In the genomic region with DNA sequence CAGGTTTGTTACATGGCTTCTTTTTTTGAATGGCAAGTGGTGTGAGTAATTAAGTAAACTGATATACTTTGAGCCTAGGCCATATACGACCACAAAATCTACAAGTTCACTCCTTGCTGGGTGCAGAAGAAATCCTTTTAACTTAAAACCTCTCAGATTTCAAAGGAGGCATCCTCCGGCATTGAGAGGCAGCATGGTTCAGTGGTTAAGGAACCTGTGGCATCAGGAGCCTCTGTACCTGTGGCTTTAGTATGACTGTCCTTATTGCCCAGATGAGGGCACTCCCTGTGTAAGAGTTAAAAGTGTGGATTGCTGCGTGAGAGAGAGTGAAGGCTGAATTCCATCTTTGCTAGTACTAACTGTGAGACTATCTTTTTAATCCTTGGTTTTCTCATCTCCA, we compare ENCODE assay signal across 19 cellular contexts. TPM values are rescaled to one million over a fixed set of nuclear protein-coding genes. Genes with fewer than 3 reads are reported as not detected.
DNase-seq lines count a peak whose midpoint lies in the region; ATAC-seq and TF ChIP-seq lines count a peak whose summit lies in the region.
"Had no signal": no experiment of that assay in that cellular context is flagged by ENCODE, and none has a peak within 500 bp of the region (broad histone marks: within the 10 kb centered on the region; RNA-seq: fewer than 3 reads in every experiment).

No MANE protein-coding gene starts in this region.

- no peak for DNase-seq in activated naive CD4-positive, alpha-beta T cell treated with anti-CD3 and anti-CD28 coated beads, Interleukin-2, amount 10 ng/mL, durations not matched to agents 7 days and 5 days
- DNase-seq in activated naive CD4-positive, alpha-beta T cell treated with anti-CD3 and anti-CD28 coated beads, Interleukin-2, amount 50 U/mL, for 72 hours (ENCODE audit: low spot score in 2 of 2), result no peak
- DNase-seq in KBM-7 (peak; percentile 17), testis (no peak), NCI-H774 (lab: John Stamatoyannopoulos, UW) (no peak)
- DNase-seq: activated CD4-positive, alpha-beta T cell treated with anti-CD3 and anti-CD28 coated beads for 1 hour; brain microvascular endothelial cell; Caco-2; GOT3; NCI-H1048; NCI-H2081 treated with DMSO at 0.1 percent for 48 hours; SJCRH30; spleen; T1000 had no signal

- no peak overlapping the region for H3K4me3 Mint-ChIP-seq in activated naive CD4-positive, alpha-beta T cell treated with anti-CD3 and anti-CD28 coated beads, Interleukin-2, amount 10 ng/mL, durations not matched to agents 7 days and 5 days
- H3K4me3 Mint-ChIP-seq in dendritic cell treated with granulocyte-macrophage colony-stimulating factor and Interleukin-4, amounts not matched to agents 40 ng/mL and 50 ng/mL, for 4 days, result no peak overlapping the region
- no peak overlapping the region for H3K4me3 Mint-ChIP-seq in stimulated activated memory B cell treated with anti-CD40 and anti-IgM and Interleukin-4, amounts not matched to agents 10 μg/mL and 1 μg/mL and 100 μg/mL, for 72 hours
- H3K4me3 Mint-ChIP-seq: mesothelial cell of epicardium had no signal

- H3K4me1 ChIP-seq in testis, result no peaks in the 10 kb centered on the region
- H3K4me1 ChIP-seq: Caco-2 had no signal

- H3K27me3 ChIP-seq in testis, result no peaks in the 10 kb centered on the region
- H3K27me3 ChIP-seq: brain microvascular endothelial cell, SJCRH30, spleen, tibial nerve had no signal

- 50 to 55% methylated on average over 3 of the region's 3 CpGs for WGBS in testis, 2 donors

- H3K27ac Mint-ChIP-seq in activated naive CD4-positive, alpha-beta T cell treated with anti-CD3 and anti-CD28 coated beads, Interleukin-2, amount 10 ng/mL, durations not matched to agents 7 days and 5 days, result peak overlapping the region; percentile 11
- peak overlapping the region in 1 of 2 donors; percentile 98 for H3K27ac Mint-ChIP-seq in activated naive CD4-positive, alpha-beta T cell treated with anti-CD3 and anti-CD28 coated beads, Interleukin-2, amount 50 U/mL, for 72 hours
- H3K27ac Mint-ChIP-seq in dendritic cell treated with granulocyte-macrophage colony-stimulating factor and Interleukin-4, amounts not matched to agents 40 ng/mL and 50 ng/mL, for 4 days, result peak overlapping the region; percentile 39
- H3K27ac Mint-ChIP-seq in stimulated activated memory B cell treated with anti-CD40 and anti-IgM and Interleukin-4, amounts not matched to agents 10 μg/mL and 1 μg/mL and 100 μg/mL, for 72 hours, result peak overlapping the region; percentile 95
- H3K27ac Mint-ChIP-seq: mesothelial cell of epicardium had no signal

- no peak for TF ChIP-seq CTCF in testis (IDR thresholded peaks at IDR 0.05)

- no peak overlapping the region for H3K27ac ChIP-seq in testis
- H3K27ac ChIP-seq: brain microvascular endothelial cell, SJCRH30, tibial nerve had no signal

- peaks cover 85% of the 10 kb centered on the region for H3K4me1 Mint-ChIP-seq in activated naive CD4-positive, alpha-beta T cell treated with anti-CD3 and anti-CD28 coated beads, Interleukin-2, amount 10 ng/mL, durations not matched to agents 7 days and 5 days
- H3K4me1 Mint-ChIP-seq in dendritic cell treated with granulocyte-macrophage colony-stimulating factor and Interleukin-4, amounts not matched to agents 40 ng/mL and 50 ng/mL, for 4 days (ENCODE audit: low read depth), result peaks cover 89% of the 10 kb centered on the region
- peaks cover 72% of the 10 kb centered on the region for H3K4me1 Mint-ChIP-seq in stimulated activated memory B cell treated with anti-CD40 and anti-IgM and Interleukin-4, amounts not matched to agents 10 μg/mL and 1 μg/mL and 100 μg/mL, for 72 hours
- H3K4me1 Mint-ChIP-seq: mesothelial cell of epicardium had no signal

- H3K9me3 Mint-ChIP-seq in activated naive CD4-positive, alpha-beta T cell treated with anti-CD3 and anti-CD28 coated beads, Interleukin-2, amount 10 ng/mL, durations not matched to agents 7 days and 5 days, result peaks cover 13% of the 10 kb centered on the region
- H3K9me3 Mint-ChIP-seq in activated naive CD4-positive, alpha-beta T cell treated with anti-CD3 and anti-CD28 coated beads, Interleukin-2, amount 50 U/mL, for 72 hours, result peaks cover 0 to 5% of the 10 kb centered on the region in 2 donors
- H3K9me3 Mint-ChIP-seq in dendritic cell treated with granulocyte-macrophage colony-stimulating factor and Interleukin-4, amounts not matched to agents 40 ng/mL and 50 ng/mL, for 4 days, result no peaks in the 10 kb centered on the region
- no peaks in the 10 kb centered on the region for H3K9me3 Mint-ChIP-seq in stimulated activated memory B cell treated with anti-CD40 and anti-IgM and Interleukin-4, amounts not matched to agents 10 μg/mL and 1 μg/mL and 100 μg/mL, for 72 hours

- no peak overlapping the region for H3K4me3 ChIP-seq in testis
- H3K4me3 ChIP-seq: SJCRH30, spleen, tibial nerve had no signal

- H3K36me3 Mint-ChIP-seq in activated naive CD4-positive, alpha-beta T cell treated with anti-CD3 and anti-CD28 coated beads, Interleukin-2, amount 10 ng/mL, durations not matched to agents 7 days and 5 days, result peaks cover 70% of the 10 kb centered on the region
- peaks cover 20 to 52% of the 10 kb centered on the region in 2 donors for H3K36me3 Mint-ChIP-seq in activated naive CD4-positive, alpha-beta T cell treated with anti-CD3 and anti-CD28 coated beads, Interleukin-2, amount 50 U/mL, for 72 hours
- H3K36me3 Mint-ChIP-seq in dendritic cell treated with granulocyte-macrophage colony-stimulating factor and Interleukin-4, amounts not matched to agents 40 ng/mL and 50 ng/mL, for 4 days (ENCODE audit: low read depth), result peaks cover 67% of the 10 kb centered on the region
- H3K36me3 Mint-ChIP-seq in stimulated activated memory B cell treated with anti-CD40 and anti-IgM and Interleukin-4, amounts not matched to agents 10 μg/mL and 1 μg/mL and 100 μg/mL, for 72 hours, result peaks cover 64% of the 10 kb centered on the region
- H3K36me3 Mint-ChIP-seq: mesothelial cell of epicardium had no signal

- H3K36me3 ChIP-seq in testis (ENCODE audit: low read depth, missing control alignments), result no peaks in the 10 kb centered on the region
- H3K36me3 ChIP-seq: brain microvascular endothelial cell, SJCRH30 had no signal

- in situ Hi-C loops in KBM-7 (cut with MboI; ENCODE audit: low pct_unique_long_range_greater_than_20kb, low sequenced_read_pairs), result loop anchor here (25.0 kb wide), 1 partner anchor 831 kb away; no protein-coding TSS in a partner anchor

- no peak for ATAC-seq in activated naive CD4-positive, alpha-beta T cell treated with anti-CD3 and anti-CD28 coated beads, Interleukin-2, amount 50 U/mL, for 72 hours
- no peak for ATAC-seq in stimulated activated memory B cell treated with anti-CD40 and anti-IgM and Interleukin-4, amounts not matched to agents 10 μg/mL and 1 μg/mL and 100 μg/mL, for 72 hours
- no peak for ATAC-seq in GM18511 (IDR thresholded peaks at IDR 0.05; ENCODE audit: unreplicated experiment)

- CTCF ChIA-PET in activated naive CD4-positive, alpha-beta T cell treated with anti-CD3 and anti-CD28 coated beads, Interleukin-2, amount 10 ng/mL, durations not matched to agents 7 days and 5 days (lab: Charles Lee), result no interaction called here

- H3K9me3 ChIP-seq in testis, result no peaks in the 10 kb centered on the region
- H3K9me3 ChIP-seq: Caco-2, SJCRH30, tibial nerve had no signal

- TF ChIP-seq POLR2A in testis (IDR thresholded peaks at IDR 0.05), result no peak

- intact Hi-C loops in dendritic cell treated with granulocyte-macrophage colony-stimulating factor and Interleukin-4, amounts not matched to agents 40 ng/mL and 50 ng/mL, for 4 days (cut with micrococcal nuclease), result no loop called here
- intact Hi-C loops in testis (cut with DNase I; ENCODE audit: low total_unique reads), result no loop called here

- H3K27me3 Mint-ChIP-seq in activated naive CD4-positive, alpha-beta T cell treated with anti-CD3 and anti-CD28 coated beads, Interleukin-2, amount 10 ng/mL, durations not matched to agents 7 days and 5 days, result no peaks in the 10 kb centered on the region
- H3K27me3 Mint-ChIP-seq in dendritic cell treated with granulocyte-macrophage colony-stimulating factor and Interleukin-4, amounts not matched to agents 40 ng/mL and 50 ng/mL, for 4 days, result no peaks in the 10 kb centered on the region
- no peaks in the 10 kb centered on the region for H3K27me3 Mint-ChIP-seq in stimulated activated memory B cell treated with anti-CD40 and anti-IgM and Interleukin-4, amounts not matched to agents 10 μg/mL and 1 μg/mL and 100 μg/mL, for 72 hours

RNA-seq across cellular contexts. Expression of a gene that starts 3.3 kb away (rescaled TPM):
- total RNA-seq in activated naive CD4-positive, alpha-beta T cell treated with anti-CD3 and anti-CD28 coated beads, Interleukin-2, amount 50 U/mL, for 72 hours, result 10 to 100 TPM; 47.0 to 55.1 TPM
- total RNA-seq in testis, result 10 to 100 TPM; 35.4 to 68.5 TPM
- polyA plus RNA-seq in testis (ENCODE audit: insufficient read depth, low read depth, low replicate concordance), result 39.0 TPM
